In the genomic region with DNA sequence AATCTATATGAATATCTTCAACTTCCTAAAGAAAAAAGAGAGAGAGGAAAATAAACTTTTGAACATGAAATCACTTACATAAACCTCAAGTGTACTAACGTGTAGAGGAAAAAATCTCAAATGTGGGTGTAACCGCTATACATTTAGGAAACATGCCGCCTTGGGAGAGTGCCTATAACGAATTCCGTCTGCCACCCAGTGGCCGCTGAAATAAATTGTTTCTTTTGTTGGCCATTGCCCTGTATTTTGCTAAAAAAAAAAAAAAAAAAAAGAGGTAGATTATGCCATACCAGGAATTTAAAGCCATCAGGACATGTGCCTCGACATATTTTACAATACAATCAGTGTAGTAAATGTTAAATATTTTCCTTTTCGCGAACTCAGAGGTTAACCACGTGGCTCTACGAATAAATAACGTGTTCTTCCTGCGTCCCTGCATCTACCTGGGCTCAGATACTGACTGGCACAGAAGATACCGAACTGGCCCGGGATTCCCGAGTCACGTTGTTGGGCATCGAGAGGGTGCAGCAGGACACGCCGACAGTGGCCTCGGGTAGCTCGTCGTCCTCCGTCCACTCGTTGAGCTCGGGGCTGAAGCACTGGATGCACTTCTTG, we compare ENCODE assay signal across 8 cellular contexts. TPM values are rescaled to one million over a fixed set of nuclear protein-coding genes. Genes with fewer than 3 reads are reported as not detected.
A peak's percentile ranks its signal among the peaks of the same experiment; 100 is the strongest.
DNase-seq lines count a peak whose midpoint lies in the region; ATAC-seq and TF ChIP-seq lines count a peak whose summit lies in the region.

No MANE protein-coding gene starts in this region.

- peak overlapping the region; percentile 79 for H3K4me3 Mint-ChIP-seq in WTC11

- peaks cover 20% of the 10 kb centered on the region for H3K27me3 Mint-ChIP-seq in WTC11 (ENCODE audit: low read depth)

- no peaks in the 10 kb centered on the region for H3K9me3 Mint-ChIP-seq in WTC11

- CTCF ChIA-PET in WTC11 (lab: Charles Lee), result interaction anchor here (0.6 to 1.9 kb wide), 17 partner anchors 14 to 167 kb away, joined by 3 to 33 read pairs (median 6); partner anchors contain the start of genes GCLC and KLHL31

- peaks cover 6% of the 10 kb centered on the region for H3K4me1 Mint-ChIP-seq in WTC11

- H3K27ac Mint-ChIP-seq in WTC11, result no peak overlapping the region

- POLR2A ChIA-PET in WTC11 (lab: Charles Lee), result interaction anchor here (1.0 to 1.1 kb wide), 2 partner anchors 103 to 106 kb away, joined by 4 read pairs; partner anchors contain the start of gene GCLC

- no peaks in the 10 kb centered on the region for H3K36me3 Mint-ChIP-seq in WTC11

- DNase-seq in NCI-H2196 (lab: John Stamatoyannopoulos, UW; ENCODE audit: unreplicated experiment) (peak; percentile 74), WTC11 (ENCODE audit: low spot score) (peak; percentile 52), cerebellum (ENCODE audit: low spot score) (peak; percentile 21), kidney tubule cell (ENCODE audit: low spot score) (peak; percentile 79), GOT3 (lab: John Stamatoyannopoulos, UW) (no peak)
- peak; percentile 44 to 57 for DNase-seq in stimulated activated CD4-positive, alpha-beta T cell treated with anti-CD3 and anti-CD28 coated beads, Interleukin-1b, Interleukin-23, amount 100 ng/mL, for 4 hours (ENCODE audit: low read depth in 2 of 2)

- TF ChIP-seq CTCF in GM12874 (IDR thresholded peaks at IDR 0.05; ENCODE audit: insufficient read depth, low read depth, low read length) (peak; percentile 40), WTC11 (IDR thresholded peaks at IDR 0.05) (no peak; the same call in 1 of the 2 replicates)

- ATAC-seq in HG03025 (IDR thresholded peaks at IDR 0.05; ENCODE audit: low FRiP score, unreplicated experiment) (peak; percentile 28), WTC11 (peak; percentile 56)

TF ChIP-seq in WTC11, 78 proteins besides CTCF, POLR2A, EP300 and RAD21 (continues in another document):
- no peak for TF ChIP-seq ATF6 (CRISPR knock-in tag; IDR thresholded peaks at IDR 0.05)
- no peak for TF ChIP-seq SOX15 (CRISPR knock-in tag; IDR thresholded peaks at IDR 0.05)
- no peak for TF ChIP-seq ZNF671 (CRISPR knock-in tag; IDR thresholded peaks at IDR 0.05)
- no peak for TF ChIP-seq ETV6 (CRISPR knock-in tag; IDR thresholded peaks at IDR 0.05)
- no peak for TF ChIP-seq FOXK1 (CRISPR knock-in tag; IDR thresholded peaks at IDR 0.05)
- TF ChIP-seq NFE2L1 (CRISPR knock-in tag; IDR thresholded peaks at IDR 0.05), result peak; percentile 11; the same call in 1 of the 2 replicates
- TF ChIP-seq, protein P1, sequence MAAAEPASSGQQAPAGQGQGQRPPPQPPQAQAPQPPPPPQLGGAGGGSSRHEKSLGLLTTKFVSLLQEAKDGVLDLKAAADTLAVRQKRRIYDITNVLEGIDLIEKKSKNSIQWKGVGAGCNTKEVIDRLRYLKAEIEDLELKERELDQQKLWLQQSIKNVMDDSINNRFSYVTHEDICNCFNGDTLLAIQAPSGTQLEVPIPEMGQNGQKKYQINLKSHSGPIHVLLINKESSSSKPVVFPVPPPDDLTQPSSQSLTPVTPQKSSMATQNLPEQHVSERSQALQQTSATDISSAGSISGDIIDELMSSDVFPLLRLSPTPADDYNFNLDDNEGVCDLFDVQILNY (CRISPR knock-in tag; IDR thresholded peaks at IDR 0.05), result no peak
- TF ChIP-seq JAZF1 (CRISPR knock-in tag; IDR thresholded peaks at IDR 0.05), result no peak
- TF ChIP-seq, protein P2, sequence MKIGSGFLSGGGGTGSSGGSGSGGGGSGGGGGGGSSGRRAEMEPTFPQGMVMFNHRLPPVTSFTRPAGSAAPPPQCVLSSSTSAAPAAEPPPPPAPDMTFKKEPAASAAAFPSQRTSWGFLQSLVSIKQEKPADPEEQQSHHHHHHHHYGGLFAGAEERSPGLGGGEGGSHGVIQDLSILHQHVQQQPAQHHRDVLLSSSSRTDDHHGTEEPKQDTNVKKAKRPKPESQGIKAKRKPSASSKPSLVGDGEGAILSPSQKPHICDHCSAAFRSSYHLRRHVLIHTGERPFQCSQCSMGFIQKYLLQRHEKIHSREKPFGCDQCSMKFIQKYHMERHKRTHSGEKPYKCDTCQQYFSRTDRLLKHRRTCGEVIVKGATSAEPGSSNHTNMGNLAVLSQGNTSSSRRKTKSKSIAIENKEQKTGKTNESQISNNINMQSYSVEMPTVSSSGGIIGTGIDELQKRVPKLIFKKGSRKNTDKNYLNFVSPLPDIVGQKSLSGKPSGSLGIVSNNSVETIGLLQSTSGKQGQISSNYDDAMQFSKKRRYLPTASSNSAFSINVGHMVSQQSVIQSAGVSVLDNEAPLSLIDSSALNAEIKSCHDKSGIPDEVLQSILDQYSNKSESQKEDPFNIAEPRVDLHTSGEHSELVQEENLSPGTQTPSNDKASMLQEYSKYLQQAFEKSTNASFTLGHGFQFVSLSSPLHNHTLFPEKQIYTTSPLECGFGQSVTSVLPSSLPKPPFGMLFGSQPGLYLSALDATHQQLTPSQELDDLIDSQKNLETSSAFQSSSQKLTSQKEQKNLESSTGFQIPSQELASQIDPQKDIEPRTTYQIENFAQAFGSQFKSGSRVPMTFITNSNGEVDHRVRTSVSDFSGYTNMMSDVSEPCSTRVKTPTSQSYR (CRISPR knock-in tag; IDR thresholded peaks at IDR 0.05), result no peak
- 0 out of 2 replicates have a peak, but pooled peaks have one; percentile 9 for TF ChIP-seq AFF4 (CRISPR knock-in tag; IDR thresholded peaks at IDR 0.05; ENCODE audit: borderline replicate concordance)
- 0 out of 2 replicates have a peak, but pooled peaks have one; percentile 44 for TF ChIP-seq PRDM15 (CRISPR knock-in tag; IDR thresholded peaks at IDR 0.05)

RNA-seq across cellular contexts. Expression of gene KLHL31, which starts 14.3 kb away (rescaled TPM):
- total RNA-seq in WTC11 (2021) (0.34 to 0.57 TPM (median 0.41 TPM) in 3 replicates), cerebellum (0.91 TPM)
